ENCODE assay signal across 8 cellular contexts in the genomic region with DNA sequence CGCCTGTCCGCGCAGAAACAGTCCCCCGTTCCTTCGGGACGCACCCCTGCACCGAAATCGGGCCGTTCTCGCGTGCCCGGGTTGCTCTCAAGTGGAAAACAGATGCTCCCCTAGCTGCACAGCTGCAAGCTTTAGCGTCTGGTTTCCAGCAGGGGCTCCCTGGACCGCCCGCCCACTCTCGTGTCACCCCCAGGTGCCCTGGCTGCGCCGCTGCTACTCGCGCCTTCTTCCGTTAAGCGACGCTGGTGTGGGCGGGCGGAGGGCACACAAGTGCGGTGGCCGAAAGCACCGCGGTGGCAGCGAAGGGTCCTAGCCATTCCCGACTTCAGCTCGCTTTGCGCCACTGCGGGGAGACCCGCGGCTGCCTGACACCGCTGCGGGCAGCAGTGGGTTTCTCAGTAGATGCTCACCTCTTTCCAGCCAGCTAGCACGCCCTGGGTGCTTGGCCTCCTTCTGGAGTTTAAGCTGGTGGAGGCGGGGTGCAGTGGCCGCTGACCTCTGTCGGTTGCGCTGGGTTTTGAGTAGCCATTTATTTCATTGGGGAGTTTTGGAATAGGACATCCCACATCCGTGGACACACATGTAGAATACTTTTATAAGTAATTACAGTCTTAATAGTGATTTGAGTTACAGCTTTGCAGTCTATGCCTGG. TPM values are rescaled to one million over a fixed set of nuclear protein-coding genes. Genes with fewer than 3 reads are reported as not detected.
DNase-seq lines count a peak whose midpoint lies in the region; ATAC-seq and TF ChIP-seq lines count a peak whose summit lies in the region.

No MANE protein-coding gene starts in this region.

- peaks cover 10% of the 10 kb centered on the region for H3K36me3 Mint-ChIP-seq in type B pancreatic cell

- CTCF ChIA-PET in RWPE1 (lab: Yijun Ruan, JAX), result interaction anchor here (0.5 kb wide), 1 partner anchor 73 kb away, joined by 3 read pairs; no protein-coding TSS in a partner anchor

- peak overlapping the region; percentile 87 for H3K4me3 ChIP-seq in HL-60 (replicated peaks; ENCODE audit: insufficient read depth, low read length)

- DNase-seq in DMS 273 (lab: John Stamatoyannopoulos, UW; ENCODE audit: unreplicated experiment), result peak; percentile 79
- peak; percentile 59 to 77 for DNase-seq in HL-60 (ENCODE audit: low read depth in 1 of 2, low spot score in 1 of 2)
- peak; percentile 18 for DNase-seq in RWPE1 (ENCODE audit: low spot score)
- DNase-seq in activated gamma-delta T cell treated with anti-CD3 and anti-CD28 coated beads, Interleukin-2, amount 50 U/mL, for 16 hours (ENCODE audit: low read depth), result peak; percentile 62
- peak in 40 of 42 donors; percentile 15 to 74 (median 54) for DNase-seq in head of caudate nucleus
- peak; percentile 32 for DNase-seq in pons (ENCODE audit: low spot score)
- DNase-seq in type B pancreatic cell (ENCODE audit: extremely low spot score, unreplicated experiment), result peak; percentile 78

- POLR2A ChIA-PET in RWPE1 (lab: Yijun Ruan, JAX; ENCODE audit: low non-redundant PET), result interaction anchor here (1.0 kb wide), 1 partner anchor 17 kb away, joined by 3 read pairs; no protein-coding TSS in a partner anchor

- TF ChIP-seq CTCF in HL-60 (IDR thresholded peaks at IDR 0.05; ENCODE audit: insufficient read depth, low read length), result no peak
- no peak; the same call in 1 of the 2 replicates for TF ChIP-seq CTCF in RWPE1 (conservative IDR thresholded peaks at IDR 0.05; ENCODE audit: low read depth)
- peak; percentile 34 for TF ChIP-seq CTCF in type B pancreatic cell (conservative IDR thresholded peaks at IDR 0.05)

- no peaks in the 10 kb centered on the region for H3K27me3 Mint-ChIP-seq in type B pancreatic cell

- intact Hi-C loops in head of caudate nucleus (cut with DNase I), result no loop called here

- H3K4me3 Mint-ChIP-seq in type B pancreatic cell, result peak overlapping the region; percentile 96

- H3K9me3 Mint-ChIP-seq in type B pancreatic cell, result no peaks in the 10 kb centered on the region

- peak overlapping the region; percentile 84 for H3K27ac Mint-ChIP-seq in type B pancreatic cell

- ATAC-seq in GM19467 (IDR thresholded peaks at IDR 0.05; ENCODE audit: unreplicated experiment), result peak; percentile 51

- H3K4me1 Mint-ChIP-seq in type B pancreatic cell (ENCODE audit: unreplicated experiment), result peaks cover 24% of the 10 kb centered on the region

- H3K27ac ChIP-seq in HL-60 (replicated peaks) (peak overlapping the region; percentile 97), RWPE1 (peak overlapping the region; percentile 95)

- H3K27me3 ChIP-seq in HL-60 (ENCODE audit: insufficient read depth, poor library complexity, severe bottlenecking), result no peaks in the 10 kb centered on the region

RNA-seq across cellular contexts. Expression of a gene that starts 0.8 kb away (rescaled TPM):
- total RNA-seq in type B pancreatic cell (ENCODE audit: low replicate concordance), result 11.3 and 14.7 TPM in 2 replicates

Comparison
In these comparisons a context has a peak if more than half of its experiments do, and no peak if none do; other contexts are left out.
1. Peak in every context shown above with its lines: DNase-seq, ATAC-seq, H3K4me3 ChIP-seq and H3K27ac ChIP-seq.
2. DNase-seq: peak in every context shown above with its lines; median percentile 79 in DMS 273; 78 in type B pancreatic cell; 68 in HL-60; 62 in activated gamma-delta T cell treated with anti-CD3 and anti-CD28 coated beads, Interleukin-2, amount 50 U/mL, for 16 hours; 54 in head of caudate nucleus; 32 in pons; 18 in RWPE1.